Comparison of ENCODE assay signal across 28 cellular contexts in the genomic region with DNA sequence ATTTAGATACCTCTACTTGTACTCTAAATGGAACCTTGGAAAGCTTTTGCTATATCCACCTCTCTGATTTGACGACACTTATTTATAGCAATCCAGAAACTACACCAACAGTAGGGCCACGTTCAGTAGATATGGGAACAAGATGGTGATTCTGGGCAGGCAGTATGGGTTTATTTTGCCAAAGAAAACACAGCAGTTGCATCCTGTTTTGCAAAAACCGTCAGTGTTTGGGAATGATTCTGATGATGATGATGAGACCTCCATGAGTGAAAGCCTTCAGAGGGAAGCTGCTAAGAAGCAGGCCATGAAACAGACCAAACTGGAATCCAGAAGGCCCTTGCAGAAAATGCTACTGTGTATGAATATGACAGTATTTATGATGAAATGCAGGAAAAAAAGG.
"Had no signal": no experiment of that assay in that cellular context is flagged by ENCODE, and none has a peak within 500 bp of the region (broad histone marks: within the 10 kb centered on the region; RNA-seq: fewer than 3 reads in every experiment).

No MANE protein-coding gene starts in this region.

- H3K27ac ChIP-seq: brain microvascular endothelial cell, KMS-11, SK-N-MC, WERI-Rb-1 had no signal

- H3K27ac Mint-ChIP-seq: activated CD4-positive, alpha-beta memory T cell treated with anti-CD3 and anti-CD28 coated beads, Interleukin-2, amount 10 ng/mL, durations not matched to agents 7 days and 5 days; activated CD4-positive, alpha-beta T cell treated with anti-CD3 and anti-CD28 coated beads for 36 hours; activated naive CD4-positive, alpha-beta T cell treated with anti-CD3 and anti-CD28 coated beads for 36 hours; activated naive CD8-positive, alpha-beta T cell treated with anti-CD3 and anti-CD28 coated beads for 36 hours; activated T-helper 17 cell treated with anti-CD3 and anti-CD28 coated beads, Interleukin-2, amount 50 U/mL, for 72 hours had no signal

- DNase-seq: activated CD4-positive, alpha-beta memory T cell treated with anti-CD3 and anti-CD28 coated beads, Interleukin-2, amount 10 ng/mL, durations not matched to agents 7 days and 5 days; activated CD4-positive, alpha-beta T cell treated with anti-CD3 and anti-CD28 coated beads for 36 hours; activated CD4-positive, alpha-beta T cell treated with anti-CD3 and anti-CD28 coated beads, Interleukin-2, amount 50 U/mL, for 1 hour; activated gamma-delta T cell; activated naive CD4-positive, alpha-beta T cell treated with anti-CD3 and anti-CD28 coated beads for 36 hours; activated naive CD8-positive, alpha-beta T cell treated with anti-CD3 and anti-CD28 coated beads for 36 hours; activated T-cell treated with anti-CD3 and anti-CD28 coated beads for 4 hours; activated T-cell treated with anti-CD3 and anti-CD28 coated beads, Interleukin-2, amount 50 U/mL, for 48 hours; brain microvascular endothelial cell; cerebellar nuclear complex; MG63; NCI-H1092 treated with DMSO at 0.1 percent for 48 hours; NCI-H1417 treated with DMSO at 0.1 percent for 48 hours; NCI-H1694; NCI-H2029; NCI-H2107; NCI-H2171 treated with DMSO at 0.1 percent for 48 hours; NCI-H226; NCI-H510A; NCI-H526 treated with DMSO at 0.1 percent for 48 hours; NCI-H82; NK-92 treated with Interleukin-12 subunit alpha and Interleukin-12 subunit beta, amount 100 ng/mL, for 24 hours; SIG-M5; T-helper 1 cell; WERI-Rb-1 had no signal

- ATAC-seq: activated T-helper 17 cell treated with anti-CD3 and anti-CD28 coated beads, Interleukin-2, amount 50 U/mL, for 72 hours had no signal

- H3K9me3 ChIP-seq: MG63 had no signal

- H3K27me3 ChIP-seq: brain microvascular endothelial cell, MG63 had no signal

- H3K4me3 ChIP-seq: MG63, SK-N-MC had no signal

- H3K9ac ChIP-seq: KMS-11 had no signal

- H3K4me2 ChIP-seq: KMS-11 had no signal

- H3K36me3 ChIP-seq: brain microvascular endothelial cell had no signal

- H3K9me3 Mint-ChIP-seq: activated CD4-positive, alpha-beta memory T cell treated with anti-CD3 and anti-CD28 coated beads, Interleukin-2, amount 10 ng/mL, durations not matched to agents 7 days and 5 days; activated naive CD4-positive, alpha-beta T cell treated with anti-CD3 and anti-CD28 coated beads for 36 hours; activated naive CD8-positive, alpha-beta T cell treated with anti-CD3 and anti-CD28 coated beads for 36 hours; activated T-helper 17 cell treated with anti-CD3 and anti-CD28 coated beads, Interleukin-2, amount 50 U/mL, for 72 hours had no signal
